Comparison of ENCODE assay signal across 17 cellular contexts in genomic region chr20:19071442-19071717, GRCh38.
DNase-seq lines count a peak whose midpoint lies in the region; ATAC-seq lines count a peak whose summit lies in the region.
"Had no signal": no experiment of that assay in that cellular context is flagged by ENCODE, and none has a peak within 500 bp of the region (broad histone marks: within the 10 kb centered on the region; RNA-seq: fewer than 3 reads in every experiment).

No MANE protein-coding gene starts in this region.

- peaks cover 13 to 26% (median 19%) of the 10 kb centered on the region in 11 experiments for H3K9me3 ChIP-seq in BLaER1 treated with 17β-estradiol and CSF1 and Interleukin-3, amounts not matched to agents 10 nM and 100 nM (replicated peaks in 1 of 11)
- H3K9me3 ChIP-seq: Peyer's patch, thoracic aorta had no signal

- H3K4me2 ChIP-seq in BLaER1 treated with 17β-estradiol and CSF1 and Interleukin-3, amounts not matched to agents 10 nM and 100 nM = peak overlapping the region in 10 of 11 experiments; percentile 4 to 74 (median 58); a peak in 18 of 22 replicates

- H3K4me1 Mint-ChIP-seq in activated CD8-positive, alpha-beta T cell treated with anti-CD3 and anti-CD28 coated beads, Interleukin-2, amount 10 ng/mL, durations not matched to agents 7 days and 5 days (ENCODE audit: low read depth) = peaks cover 11% of the 10 kb centered on the region
- H3K4me1 Mint-ChIP-seq: T-helper 17 cell had no signal

- peaks cover 6% of the 10 kb centered on the region for H3K9me3 Mint-ChIP-seq in activated CD8-positive, alpha-beta T cell treated with anti-CD3 and anti-CD28 coated beads, Interleukin-2, amount 10 ng/mL, durations not matched to agents 7 days and 5 days (ENCODE audit: insufficient read depth)

- H3K4me1 ChIP-seq in BLaER1 treated with 17β-estradiol and CSF1 and Interleukin-3, amounts not matched to agents 10 nM and 100 nM = peaks cover 48 to 61% (median 53%) of the 10 kb centered on the region in 10 experiments
- H3K4me1 ChIP-seq: Peyer's patch had no signal

- no peak overlapping the region for H3K4me3 Mint-ChIP-seq in activated CD8-positive, alpha-beta T cell treated with anti-CD3 and anti-CD28 coated beads, Interleukin-2, amount 10 ng/mL, durations not matched to agents 7 days and 5 days
- H3K4me3 Mint-ChIP-seq: activated T-cell treated with anti-CD3 and anti-CD28 coated beads, Interleukin-2, amount 50 U/mL, for 24 hours; T-helper 17 cell had no signal

- POLR2A ChIA-PET in activated CD8-positive, alpha-beta T cell treated with anti-CD3 and anti-CD28 coated beads, Interleukin-2, amount 10 ng/mL, durations not matched to agents 7 days and 5 days (lab: Charles Lee) = no interaction called here

- H3K27ac Mint-ChIP-seq in activated CD8-positive, alpha-beta T cell treated with anti-CD3 and anti-CD28 coated beads, Interleukin-2, amount 10 ng/mL, durations not matched to agents 7 days and 5 days = no peak overlapping the region
- H3K27ac Mint-ChIP-seq: activated T-cell treated with anti-CD3 and anti-CD28 coated beads, Interleukin-2, amount 50 U/mL, for 24 hours; T-helper 17 cell had no signal

- H3K36me3 Mint-ChIP-seq in activated CD8-positive, alpha-beta T cell treated with anti-CD3 and anti-CD28 coated beads, Interleukin-2, amount 10 ng/mL, durations not matched to agents 7 days and 5 days (ENCODE audit: low read depth) = no peaks in the 10 kb centered on the region

- H3K27ac ChIP-seq in BLaER1 treated with 17β-estradiol and CSF1 and Interleukin-3, amounts not matched to agents 10 nM and 100 nM = no peak overlapping the region
- H3K27ac ChIP-seq: Peyer's patch, thoracic aorta had no signal

- CTCF ChIA-PET in activated CD8-positive, alpha-beta T cell treated with anti-CD3 and anti-CD28 coated beads, Interleukin-2, amount 10 ng/mL, durations not matched to agents 7 days and 5 days (lab: Charles Lee) = interaction anchor here (1.4 kb wide), 1 partner anchor 13 kb away, joined by 3 read pairs; no protein-coding TSS in a partner anchor

- H3K27me3 ChIP-seq in BLaER1 treated with 17β-estradiol and CSF1 and Interleukin-3, amounts not matched to agents 10 nM and 100 nM = no peaks in the 10 kb centered on the region
- H3K27me3 ChIP-seq: Peyer's patch had no signal

- H3K36me3 ChIP-seq in BLaER1 treated with 17β-estradiol and CSF1 and Interleukin-3, amounts not matched to agents 10 nM and 100 nM = no peaks in the 10 kb centered on the region
- H3K36me3 ChIP-seq: Peyer's patch, thoracic aorta had no signal

- H3K9ac ChIP-seq in BLaER1 treated with 17β-estradiol and CSF1 and Interleukin-3, amounts not matched to agents 10 nM and 100 nM = no peak overlapping the region

- no peak for DNase-seq in activated CD8-positive, alpha-beta T cell treated with anti-CD3 and anti-CD28 coated beads, Interleukin-2, amount 10 ng/mL, durations not matched to agents 7 days and 5 days
- DNase-seq in NCI-H187 (lab: John Stamatoyannopoulos, UW) (no peak), H4 (ENCODE audit: low spot score) (no peak)
- DNase-seq: activated CD4-positive, alpha-beta T cell treated with anti-CD3 and anti-CD28 coated beads for 4 hours; activated T-cell treated with anti-CD3 and anti-CD28 coated beads, Interleukin-2, amount 50 U/mL, for 24 hours; islet precursor cell; NCI-H1105; NCI-H2227 treated with DMSO at 0.1 percent for 48 hours; Peyer's patch; T-helper 17 cell had no signal

- peak; percentile 39 for ATAC-seq in GM19023 (IDR thresholded peaks at IDR 0.05; ENCODE audit: unreplicated experiment)
- peak; percentile 37 for ATAC-seq in GM21825 (IDR thresholded peaks at IDR 0.05; ENCODE audit: unreplicated experiment)
- peak; percentile 33 for ATAC-seq in HG03342 (IDR thresholded peaks at IDR 0.05; ENCODE audit: unreplicated experiment)
- ATAC-seq in GM21515 (IDR thresholded peaks at IDR 0.05; ENCODE audit: unreplicated experiment) = no peak
- ATAC-seq in activated CD8-positive, alpha-beta T cell treated with anti-CD3 and anti-CD28 coated beads, Interleukin-2, amount 10 ng/mL, durations not matched to agents 7 days and 5 days = no peak
- ATAC-seq: HepG2, T-helper 17 cell had no signal

- no peaks in the 10 kb centered on the region for H3K27me3 Mint-ChIP-seq in activated CD8-positive, alpha-beta T cell treated with anti-CD3 and anti-CD28 coated beads, Interleukin-2, amount 10 ng/mL, durations not matched to agents 7 days and 5 days (ENCODE audit: low read depth)
- H3K27me3 Mint-ChIP-seq: activated T-cell treated with anti-CD3 and anti-CD28 coated beads, Interleukin-2, amount 50 U/mL, for 24 hours; T-helper 17 cell had no signal

- no peak overlapping the region for H3K4me3 ChIP-seq in BLaER1 treated with 17β-estradiol and CSF1 and Interleukin-3, amounts not matched to agents 10 nM and 100 nM
- H3K4me3 ChIP-seq: Peyer's patch, thoracic aorta had no signal

- H4K20me1 ChIP-seq in BLaER1 treated with 17β-estradiol and CSF1 and Interleukin-3, amounts not matched to agents 10 nM and 100 nM = no peaks in the 10 kb centered on the region

Comparison
In these comparisons a context has a peak if more than half of its experiments do, and no peak if none do; other contexts are left out.
1. ATAC-seq: peak in GM19023 (single experiment), GM21825 (single experiment) and HG03342 (single experiment); none in GM21515 (single experiment) and activated CD8-positive, alpha-beta T cell treated with anti-CD3 and anti-CD28 coated beads, Interleukin-2, amount 10 ng/mL, durations not matched to agents 7 days and 5 days (single experiment).